8 cellular contexts compared by ENCODE assay signal in the genomic region with DNA sequence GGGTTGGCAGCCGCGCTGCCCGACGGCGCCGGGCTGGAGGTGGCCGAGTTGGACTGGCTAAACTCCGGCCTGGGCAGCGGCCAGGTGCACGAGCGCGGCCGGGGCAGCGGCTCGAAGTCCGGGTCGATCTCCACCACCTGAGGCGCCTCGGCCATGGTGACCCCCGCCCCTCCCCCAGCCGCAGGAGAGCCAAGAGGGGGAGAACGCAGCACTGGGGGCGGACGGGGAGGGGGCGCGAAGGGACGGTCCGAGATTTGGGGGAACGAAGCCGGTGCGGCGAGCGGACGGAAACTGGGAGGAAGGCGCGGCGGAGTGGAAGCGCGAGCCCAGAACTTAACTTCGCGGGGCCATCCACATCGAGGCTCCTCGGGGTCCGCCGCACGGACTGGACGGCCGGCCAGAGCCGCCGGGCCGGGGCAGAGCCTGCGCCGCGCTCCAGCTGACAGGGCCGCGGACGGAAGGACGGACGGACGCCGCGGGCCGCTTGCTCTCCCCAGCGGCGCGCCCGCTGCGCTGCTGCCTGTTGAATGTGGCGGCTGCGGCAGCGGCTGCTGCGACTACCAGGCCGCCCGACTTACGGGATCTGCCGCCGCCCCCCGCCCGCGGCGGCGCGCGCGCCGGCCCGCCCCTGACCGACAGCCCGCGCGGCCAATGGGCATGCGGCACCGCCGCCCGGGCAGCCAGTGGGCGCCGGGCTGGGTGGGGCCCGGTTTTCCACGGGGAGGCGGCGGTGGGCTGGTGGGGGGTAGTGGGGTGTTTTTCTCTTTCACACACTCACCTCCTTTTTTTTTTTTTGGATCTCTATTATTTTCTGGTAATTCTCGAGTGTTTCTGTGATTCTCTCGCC. TPM values are rescaled to one million over a fixed set of nuclear protein-coding genes. Genes with fewer than 3 reads are reported as not detected.
A peak's percentile ranks its signal among the peaks of the same experiment; 100 is the strongest.
DNase-seq lines count a peak whose midpoint lies in the region; ATAC-seq and TF ChIP-seq lines count a peak whose summit lies in the region.

A gene (minus strand): TSS at position 584 of the 847 bp plus-strand sequence. CDS start 429 bp downstream, at position 155.

- H3K9me3 ChIP-seq in SK-N-MC (ENCODE audit: low read depth, low read length) = no peaks in the 10 kb centered on the region

- no peaks in the 10 kb centered on the region for H3K9me3 Mint-ChIP-seq in activated naive CD4-positive, alpha-beta T cell treated with anti-CD3 and anti-CD28 coated beads, Interleukin-2, amount 10 ng/mL, durations not matched to agents 7 days and 5 days

- H3K79me2 ChIP-seq in KMS-11 (ENCODE audit: insufficient read depth, low read depth) = peaks cover 37% of the 10 kb centered on the region

- peaks cover 40% of the 10 kb centered on the region for H3K4me1 Mint-ChIP-seq in activated naive CD4-positive, alpha-beta T cell treated with anti-CD3 and anti-CD28 coated beads, Interleukin-2, amount 10 ng/mL, durations not matched to agents 7 days and 5 days

- peaks cover 23% of the 10 kb centered on the region for H3K4me1 ChIP-seq in KMS-11 (ENCODE audit: low read depth, poor library complexity, severe bottlenecking)

- peaks cover 16% of the 10 kb centered on the region for H3K36me3 Mint-ChIP-seq in activated naive CD4-positive, alpha-beta T cell treated with anti-CD3 and anti-CD28 coated beads, Interleukin-2, amount 10 ng/mL, durations not matched to agents 7 days and 5 days

- H3K9ac ChIP-seq in KMS-11 (peak within 1 kb of the TSS; percentile 67), SK-N-MC (ENCODE audit: insufficient read length) (peak within 1 kb of the TSS; percentile 78)

- H3K4me3 Mint-ChIP-seq in activated naive CD4-positive, alpha-beta T cell treated with anti-CD3 and anti-CD28 coated beads, Interleukin-2, amount 10 ng/mL, durations not matched to agents 7 days and 5 days = peak within 1 kb of the TSS; percentile 91

- DNase-seq in EL (peak; percentile 86), SK-N-MC (ENCODE audit: low read depth, low spot score) (no peak), germinal center (ENCODE audit: low spot score) (peak; percentile 100), occipital lobe (lab: John Stamatoyannopoulos, UW) (peak; percentile 69), superior temporal gyrus (ENCODE audit: extremely low spot score) (peak; percentile 83)
- peak; percentile 89 for DNase-seq in activated naive CD4-positive, alpha-beta T cell treated with anti-CD3 and anti-CD28 coated beads, Interleukin-2, amount 10 ng/mL, durations not matched to agents 7 days and 5 days

- peak; percentile 60 for ATAC-seq in GM21723 (IDR thresholded peaks at IDR 0.05; ENCODE audit: unreplicated experiment)

- peak within 1 kb of the TSS; percentile 54 for H2AFZ ChIP-seq in KMS-11 (ENCODE audit: low read depth)

- CTCF ChIA-PET in activated naive CD4-positive, alpha-beta T cell treated with anti-CD3 and anti-CD28 coated beads, Interleukin-2, amount 10 ng/mL, durations not matched to agents 7 days and 5 days (lab: Charles Lee) = interaction anchor here (1.0 kb wide), 1 partner anchor 493 kb away, joined by 3 read pairs; no protein-coding TSS in a partner anchor

- H3K27ac Mint-ChIP-seq in activated naive CD4-positive, alpha-beta T cell treated with anti-CD3 and anti-CD28 coated beads, Interleukin-2, amount 10 ng/mL, durations not matched to agents 7 days and 5 days = peak within 1 kb of the TSS; percentile 95

- H3K27me3 Mint-ChIP-seq in activated naive CD4-positive, alpha-beta T cell treated with anti-CD3 and anti-CD28 coated beads, Interleukin-2, amount 10 ng/mL, durations not matched to agents 7 days and 5 days = no peaks in the 10 kb centered on the region

- peak within 1 kb of the TSS; percentile 63 for H3K4me2 ChIP-seq in KMS-11

- no peaks in the 10 kb centered on the region for H4K20me1 ChIP-seq in KMS-11 (ENCODE audit: insufficient read depth)

- H3K27ac ChIP-seq in KMS-11 = peak within 1 kb of the TSS; percentile 84
- H3K27ac ChIP-seq in SK-N-MC = no peak within 1 kb of the TSS

- no peak for TF ChIP-seq CTCF in KMS-11 (conservative IDR thresholded peaks at IDR 0.05; ENCODE audit: low read depth, low read length)

- H3K27me3 ChIP-seq in KMS-11 (ENCODE audit: insufficient read depth, low read depth) = no peaks in the 10 kb centered on the region

- H3K36me3 ChIP-seq in KMS-11 (ENCODE audit: insufficient read depth) (no peaks in the 10 kb centered on the region), SK-N-MC (ENCODE audit: insufficient read depth, low read length) (no peaks in the 10 kb centered on the region)

- H3K4me3 ChIP-seq in KMS-11 (IDR thresholded peaks at IDR 0.05; ENCODE audit: insufficient read depth, low read depth, low read length) (no peak within 1 kb of the TSS), SK-N-MC (peak within 1 kb of the TSS; percentile 98)

RNA-seq across cellular contexts. Expression of the gene that starts here (rescaled TPM):
- total RNA-seq in occipital lobe = 4.2 TPM
